In genomic region chr5:52685621-52686370, GRCh38 we compare ENCODE assay signal across 18 cellular contexts.
DNase-seq lines count a peak whose midpoint lies in the region; ATAC-seq, FAIRE-seq and TF ChIP-seq lines count a peak whose summit lies in the region.
"Had no signal": no experiment of that assay in that cellular context is flagged by ENCODE, and none has a peak within 500 bp of the region (broad histone marks: within the 10 kb centered on the region; RNA-seq: fewer than 3 reads in every experiment).

No MANE protein-coding gene starts in this region.

- no peaks in the 10 kb centered on the region for H3K36me3 ChIP-seq in GM23338 (ENCODE audit: insufficient read depth)
- no peaks in the 10 kb centered on the region for H3K36me3 ChIP-seq in naive thymus-derived CD4-positive, alpha-beta T cell (ENCODE audit: control insufficient read depth in 2 of 3, insufficient read depth in 3 of 3, low read length in 3 of 3)
- H3K36me3 ChIP-seq: MG63 had no signal

- H3K27me3 Mint-ChIP-seq in GM23338 (ENCODE audit: insufficient read depth, low read depth, poor library complexity): peaks cover 2% of the 10 kb centered on the region
- peaks cover 0 to 23% (median 0%) of the 10 kb centered on the region in 5 donors for H3K27me3 Mint-ChIP-seq in naive thymus-derived CD4-positive, alpha-beta T cell

- DNase-seq in A549 (ENCODE audit: low read depth in 1 of 2, low spot score in 1 of 2): no peak
- peak; percentile 49 for DNase-seq in GM23338 (ENCODE audit: low spot score)
- DNase-seq in SK-MEL-5 (ENCODE audit: low read depth, low spot score): peak; percentile 66
- peak; percentile 35 for DNase-seq in kidney glomerular epithelial cell (lab: John Stamatoyannopoulos, UW)
- no peak for DNase-seq in naive thymus-derived CD4-positive, alpha-beta T cell
- DNase-seq in COR-L47 (lab: John Stamatoyannopoulos, UW): no peak
- DNase-seq in Right ventricle myocardium superior: no peak
- DNase-seq: EL, HCEC 1CT, MG63, NCI-H1092, NCI-H146, NCI-H69, RPMI8226, SW 1271 had no signal

- H3K27ac ChIP-seq in A549 (no peak overlapping the region), GM23338 (ENCODE audit: low read depth) (no peak overlapping the region)
- no peak overlapping the region for H3K27ac ChIP-seq in naive thymus-derived CD4-positive, alpha-beta T cell (ENCODE audit: low read depth, low read length)
- H3K27ac ChIP-seq: C4-2B, KMS-11 had no signal

- no peaks in the 10 kb centered on the region for H3K36me3 Mint-ChIP-seq in GM23338 (ENCODE audit: low read depth)
- peaks cover 0 to 4% (median 0%) of the 10 kb centered on the region in 5 donors for H3K36me3 Mint-ChIP-seq in naive thymus-derived CD4-positive, alpha-beta T cell

- in situ Hi-C loops in SK-MEL-5 (cut with HindIII; ENCODE audit: low pct_unique_long_range_greater_than_20kb, low sequenced_read_pairs): no loop called here

- no peak for TF ChIP-seq RAD21 in A549 (conservative IDR thresholded peaks at IDR 0.05 in 1 of 2, IDR thresholded peaks at IDR 0.05 in 1 of 2)

- H3K27ac Mint-ChIP-seq in GM23338: no peak overlapping the region
- H3K27ac Mint-ChIP-seq in naive thymus-derived CD4-positive, alpha-beta T cell: no peak overlapping the region

- no peaks in the 10 kb centered on the region for H3K4me1 ChIP-seq in A549
- peaks cover 13% of the 10 kb centered on the region for H3K4me1 ChIP-seq in GM23338 (ENCODE audit: insufficient read depth)
- H3K4me1 ChIP-seq in naive thymus-derived CD4-positive, alpha-beta T cell (ENCODE audit: control insufficient read depth in 2 of 2, insufficient read depth in 2 of 2, low read length in 2 of 2): no peaks in the 10 kb centered on the region

- 37% methylated on average over 4 of the region's 4 CpGs for WGBS in A549 (ENCODE audit: missing lambda C conversion rate)

- H3K4me1 Mint-ChIP-seq in GM23338: peaks cover 14% of the 10 kb centered on the region
- H3K4me1 Mint-ChIP-seq in naive thymus-derived CD4-positive, alpha-beta T cell: peaks cover 0 to 1% (median 0%) of the 10 kb centered on the region in 7 donors

- no peak overlapping the region for H2AFZ ChIP-seq in GM23338

- POLR2A ChIA-PET in A549 (lab: Yijun Ruan, JAX): no interaction called here
- POLR2A ChIA-PET in naive thymus-derived CD4-positive, alpha-beta T cell (lab: Charles Lee): no interaction called here

- CTCF ChIA-PET in A549 (lab: Yijun Ruan, JAX): no interaction called here
- CTCF ChIA-PET in naive thymus-derived CD4-positive, alpha-beta T cell (lab: Charles Lee): no interaction called here

- no peak for FAIRE-seq in A549 (lab: Jason Lieb, UNC)

- no peaks in the 10 kb centered on the region for H3K27me3 ChIP-seq in GM23338 (ENCODE audit: insufficient read depth)
- no peaks in the 10 kb centered on the region for H3K27me3 ChIP-seq in naive thymus-derived CD4-positive, alpha-beta T cell (ENCODE audit: control insufficient read depth in 2 of 2, insufficient read depth in 2 of 2, low read length in 2 of 2)
- H3K27me3 ChIP-seq: MG63 had no signal

- intact Hi-C loops in naive thymus-derived CD4-positive, alpha-beta T cell (cut with micrococcal nuclease): no loop called here
- intact Hi-C loops in Right ventricle myocardium superior (cut with DNase I): no loop called here

- H3F3A ChIP-seq in GM23338 (replicated peaks; ENCODE audit: low read depth): no peaks in the 10 kb centered on the region

- H3K9me2 ChIP-seq in GM23338 (ENCODE audit: insufficient read depth): peaks cover 14% of the 10 kb centered on the region; the same call in 1 of the 2 replicates

- no peaks in the 10 kb centered on the region for H3K9me3 Mint-ChIP-seq in GM23338
- peaks cover 0 to 8% (median 0%) of the 10 kb centered on the region in 11 donors for H3K9me3 Mint-ChIP-seq in naive thymus-derived CD4-positive, alpha-beta T cell

- no peak overlapping the region for H3K4me3 ChIP-seq in A549
- H3K4me3 ChIP-seq in GM23338: no peak overlapping the region
- no peak overlapping the region for H3K4me3 ChIP-seq in naive thymus-derived CD4-positive, alpha-beta T cell (ENCODE audit: low read length)
- H3K4me3 ChIP-seq: MG63 had no signal

- H3K4me3 Mint-ChIP-seq in GM23338: no peak overlapping the region
- H3K4me3 Mint-ChIP-seq in naive thymus-derived CD4-positive, alpha-beta T cell: no peak overlapping the region

- TF ChIP-seq EP300 in A549 (IDR thresholded peaks at IDR 0.05): no peak

- ATAC-seq in A549 (no peak), GM23338 (no peak), GM18505 (IDR thresholded peaks at IDR 0.05; ENCODE audit: unreplicated experiment) (no peak), Right ventricle myocardium superior (ENCODE audit: poor library complexity) (no peak)
- no peak for ATAC-seq in naive thymus-derived CD4-positive, alpha-beta T cell

- no peak overlapping the region for H3K4me2 ChIP-seq in A549
- H3K4me2 ChIP-seq in GM23338: no peak overlapping the region
- H3K4me2 ChIP-seq: KMS-11 had no signal

- H4K20me1 ChIP-seq in GM23338 (replicated peaks; ENCODE audit: insufficient read depth): no peaks in the 10 kb centered on the region

- TF ChIP-seq CTCF in A549 (IDR thresholded peaks at IDR 0.05) (no peak), GM23338 (conservative IDR thresholded peaks at IDR 0.05; ENCODE audit: low read depth in 2 of 2) (no peak)

- TF ChIP-seq POLR2A in A549 (IDR thresholded peaks at IDR 0.05; ENCODE audit: low read length): no peak
- no peak for TF ChIP-seq POLR2A in GM18505 (IDR thresholded peaks at IDR 0.05; ENCODE audit: borderline replicate concordance, extremely low read depth, insufficient read depth, insufficient read length)

- no peaks in the 10 kb centered on the region for H3K9me3 ChIP-seq in A549
- H3K9me3 ChIP-seq in naive thymus-derived CD4-positive, alpha-beta T cell (ENCODE audit: control insufficient read depth in 2 of 3, low read length in 3 of 3): no peaks in the 10 kb centered on the region
- H3K9me3 ChIP-seq: MG63 had no signal

- no peaks in the 10 kb centered on the region for H3K79me2 ChIP-seq in GM23338 (replicated peaks; ENCODE audit: insufficient read depth)

TF ChIP-seq in A549, 52 proteins besides CTCF, POLR2A, EP300 and RAD21:
- TF ChIP-seq REST (IDR thresholded peaks at IDR 0.05): peak; percentile 77; the same call in 1 of the 2 replicates
- TF ChIP-seq FOSB (CRISPR knock-in tag; IDR thresholded peaks at IDR 0.05): no peak

TF ChIP-seq in GM23338, 12 proteins besides CTCF, POLR2A, EP300 and RAD21:
- TF ChIP-seq JUNB (IDR thresholded peaks at IDR 0.05; ENCODE audit: unreplicated experiment): no peak
- peak; percentile 64 for TF ChIP-seq REST (IDR thresholded peaks at IDR 0.05; ENCODE audit: unreplicated experiment)
TF ChIP-seq in GM23338: peak in this region for 1.

Comparison
In these comparisons a context has a peak if more than half of its experiments do, and no peak if none do; other contexts are left out.
1. DNase-seq: peak in GM23338 (single experiment), SK-MEL-5 (single experiment) and kidney glomerular epithelial cell (single experiment); none in A549 (0 of 2), naive thymus-derived CD4-positive, alpha-beta T cell (0 of 9), COR-L47 (single experiment) and Right ventricle myocardium superior (single experiment).